8 cellular contexts compared by ENCODE assay signal in genomic region chr1:115829023-115829674, GRCh38. TPM values are rescaled to one million over a fixed set of nuclear protein-coding genes. Genes with fewer than 3 reads are reported as not detected.
DNase-seq lines count a peak whose midpoint lies in the region; ATAC-seq and TF ChIP-seq lines count a peak whose summit lies in the region.

No MANE protein-coding gene starts in this region.

- H3K4me3 Mint-ChIP-seq in activated CD8-positive, alpha-beta memory T cell treated with anti-CD3 and anti-CD28 coated beads, Interleukin-2, amount 10 ng/mL, durations not matched to agents 7 days and 5 days = peak overlapping the region; percentile 56
- H3K4me3 Mint-ChIP-seq in WTC11 = peak overlapping the region; percentile 65

- H3K36me3 Mint-ChIP-seq in activated CD8-positive, alpha-beta memory T cell treated with anti-CD3 and anti-CD28 coated beads, Interleukin-2, amount 10 ng/mL, durations not matched to agents 7 days and 5 days = peaks cover 2% of the 10 kb centered on the region
- H3K36me3 Mint-ChIP-seq in WTC11 = no peaks in the 10 kb centered on the region

- DNase-seq in activated CD8-positive, alpha-beta memory T cell treated with anti-CD3 and anti-CD28 coated beads, Interleukin-2, amount 10 ng/mL, durations not matched to agents 7 days and 5 days = no peak
- DNase-seq in activated CD8-positive, alpha-beta memory T cell treated with anti-CD3 and anti-CD28 coated beads for 24 hours = no peak
- DNase-seq in WTC11 (ENCODE audit: low spot score) = no peak
- peak; percentile 67 for DNase-seq in glomerular visceral epithelial cell (ENCODE audit: extremely low spot score)
- DNase-seq in putamen (ENCODE audit: low spot score) = peak; percentile 72

- CTCF ChIA-PET in activated CD8-positive, alpha-beta memory T cell treated with anti-CD3 and anti-CD28 coated beads, Interleukin-2, amount 10 ng/mL, durations not matched to agents 7 days and 5 days (lab: Charles Lee) = no interaction called here
- CTCF ChIA-PET in WTC11 (lab: Charles Lee) = interaction anchor here (1.4 to 2.3 kb wide), 5 partner anchors 8 to 192 kb away, joined by 3 to 10 read pairs (median 5); no protein-coding TSS in a partner anchor

- no peak for TF ChIP-seq CTCF in WTC11 (IDR thresholded peaks at IDR 0.05)

- H3K27me3 Mint-ChIP-seq in activated CD8-positive, alpha-beta memory T cell treated with anti-CD3 and anti-CD28 coated beads, Interleukin-2, amount 10 ng/mL, durations not matched to agents 7 days and 5 days = peaks cover 59% of the 10 kb centered on the region
- H3K27me3 Mint-ChIP-seq in WTC11 (ENCODE audit: low read depth) = peaks cover 17% of the 10 kb centered on the region

- peaks cover 6% of the 10 kb centered on the region for H3K4me1 Mint-ChIP-seq in activated CD8-positive, alpha-beta memory T cell treated with anti-CD3 and anti-CD28 coated beads, Interleukin-2, amount 10 ng/mL, durations not matched to agents 7 days and 5 days
- H3K4me1 Mint-ChIP-seq in WTC11 = peaks cover 54% of the 10 kb centered on the region

- no peaks in the 10 kb centered on the region for H3K9me3 Mint-ChIP-seq in activated CD8-positive, alpha-beta memory T cell treated with anti-CD3 and anti-CD28 coated beads, Interleukin-2, amount 10 ng/mL, durations not matched to agents 7 days and 5 days (ENCODE audit: low read depth)
- H3K9me3 Mint-ChIP-seq in WTC11 = no peaks in the 10 kb centered on the region

- POLR2A ChIA-PET in WTC11 (lab: Charles Lee) = interaction anchor here (0.6 kb wide), 1 partner anchor 670 kb away, joined by 5 read pairs; no protein-coding TSS in a partner anchor

- ATAC-seq in activated CD8-positive, alpha-beta memory T cell treated with anti-CD3 and anti-CD28 coated beads, Interleukin-2, amount 10 ng/mL, durations not matched to agents 7 days and 5 days = no peak
- no peak for ATAC-seq in WTC11
- no peak for ATAC-seq in HG03460 (IDR thresholded peaks at IDR 0.05; ENCODE audit: unreplicated experiment)
- no peak for ATAC-seq in HG02759 (IDR thresholded peaks at IDR 0.05; ENCODE audit: unreplicated experiment)
- no peak for ATAC-seq in GM21723 (IDR thresholded peaks at IDR 0.05; ENCODE audit: unreplicated experiment)

- H3K27ac Mint-ChIP-seq in activated CD8-positive, alpha-beta memory T cell treated with anti-CD3 and anti-CD28 coated beads, Interleukin-2, amount 10 ng/mL, durations not matched to agents 7 days and 5 days = no peak overlapping the region
- H3K27ac Mint-ChIP-seq in WTC11 = 0 out of 2 replicates have a peak overlapping the region, but pooled peaks have one; percentile 6

TF ChIP-seq in WTC11, 78 proteins besides CTCF, POLR2A, EP300 and RAD21 (continues in another document):
- TF ChIP-seq FOXP1 (CRISPR knock-in tag; IDR thresholded peaks at IDR 0.05; ENCODE audit: borderline replicate concordance) = no peak
- TF ChIP-seq GTF2I (CRISPR knock-in tag; conservative IDR thresholded peaks at IDR 0.05) = no peak
- TF ChIP-seq ETV6 (CRISPR knock-in tag; IDR thresholded peaks at IDR 0.05) = no peak
- TF ChIP-seq AR (CRISPR knock-in tag; IDR thresholded peaks at IDR 0.05) = no peak
- TF ChIP-seq OVOL2 (CRISPR knock-in tag; IDR thresholded peaks at IDR 0.05; ENCODE audit: borderline replicate concordance) = no peak
- TF ChIP-seq MXD4 (CRISPR knock-in tag; IDR thresholded peaks at IDR 0.05; ENCODE audit: borderline replicate concordance) = no peak
- TF ChIP-seq, protein P1, sequence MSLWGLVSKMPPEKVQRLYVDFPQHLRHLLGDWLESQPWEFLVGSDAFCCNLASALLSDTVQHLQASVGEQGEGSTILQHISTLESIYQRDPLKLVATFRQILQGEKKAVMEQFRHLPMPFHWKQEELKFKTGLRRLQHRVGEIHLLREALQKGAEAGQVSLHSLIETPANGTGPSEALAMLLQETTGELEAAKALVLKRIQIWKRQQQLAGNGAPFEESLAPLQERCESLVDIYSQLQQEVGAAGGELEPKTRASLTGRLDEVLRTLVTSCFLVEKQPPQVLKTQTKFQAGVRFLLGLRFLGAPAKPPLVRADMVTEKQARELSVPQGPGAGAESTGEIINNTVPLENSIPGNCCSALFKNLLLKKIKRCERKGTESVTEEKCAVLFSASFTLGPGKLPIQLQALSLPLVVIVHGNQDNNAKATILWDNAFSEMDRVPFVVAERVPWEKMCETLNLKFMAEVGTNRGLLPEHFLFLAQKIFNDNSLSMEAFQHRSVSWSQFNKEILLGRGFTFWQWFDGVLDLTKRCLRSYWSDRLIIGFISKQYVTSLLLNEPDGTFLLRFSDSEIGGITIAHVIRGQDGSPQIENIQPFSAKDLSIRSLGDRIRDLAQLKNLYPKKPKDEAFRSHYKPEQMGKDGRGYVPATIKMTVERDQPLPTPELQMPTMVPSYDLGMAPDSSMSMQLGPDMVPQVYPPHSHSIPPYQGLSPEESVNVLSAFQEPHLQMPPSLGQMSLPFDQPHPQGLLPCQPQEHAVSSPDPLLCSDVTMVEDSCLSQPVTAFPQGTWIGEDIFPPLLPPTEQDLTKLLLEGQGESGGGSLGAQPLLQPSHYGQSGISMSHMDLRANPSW (CRISPR knock-in tag; conservative IDR thresholded peaks at IDR 0.05; ENCODE audit: low read depth) = no peak
- TF ChIP-seq, protein P2, sequence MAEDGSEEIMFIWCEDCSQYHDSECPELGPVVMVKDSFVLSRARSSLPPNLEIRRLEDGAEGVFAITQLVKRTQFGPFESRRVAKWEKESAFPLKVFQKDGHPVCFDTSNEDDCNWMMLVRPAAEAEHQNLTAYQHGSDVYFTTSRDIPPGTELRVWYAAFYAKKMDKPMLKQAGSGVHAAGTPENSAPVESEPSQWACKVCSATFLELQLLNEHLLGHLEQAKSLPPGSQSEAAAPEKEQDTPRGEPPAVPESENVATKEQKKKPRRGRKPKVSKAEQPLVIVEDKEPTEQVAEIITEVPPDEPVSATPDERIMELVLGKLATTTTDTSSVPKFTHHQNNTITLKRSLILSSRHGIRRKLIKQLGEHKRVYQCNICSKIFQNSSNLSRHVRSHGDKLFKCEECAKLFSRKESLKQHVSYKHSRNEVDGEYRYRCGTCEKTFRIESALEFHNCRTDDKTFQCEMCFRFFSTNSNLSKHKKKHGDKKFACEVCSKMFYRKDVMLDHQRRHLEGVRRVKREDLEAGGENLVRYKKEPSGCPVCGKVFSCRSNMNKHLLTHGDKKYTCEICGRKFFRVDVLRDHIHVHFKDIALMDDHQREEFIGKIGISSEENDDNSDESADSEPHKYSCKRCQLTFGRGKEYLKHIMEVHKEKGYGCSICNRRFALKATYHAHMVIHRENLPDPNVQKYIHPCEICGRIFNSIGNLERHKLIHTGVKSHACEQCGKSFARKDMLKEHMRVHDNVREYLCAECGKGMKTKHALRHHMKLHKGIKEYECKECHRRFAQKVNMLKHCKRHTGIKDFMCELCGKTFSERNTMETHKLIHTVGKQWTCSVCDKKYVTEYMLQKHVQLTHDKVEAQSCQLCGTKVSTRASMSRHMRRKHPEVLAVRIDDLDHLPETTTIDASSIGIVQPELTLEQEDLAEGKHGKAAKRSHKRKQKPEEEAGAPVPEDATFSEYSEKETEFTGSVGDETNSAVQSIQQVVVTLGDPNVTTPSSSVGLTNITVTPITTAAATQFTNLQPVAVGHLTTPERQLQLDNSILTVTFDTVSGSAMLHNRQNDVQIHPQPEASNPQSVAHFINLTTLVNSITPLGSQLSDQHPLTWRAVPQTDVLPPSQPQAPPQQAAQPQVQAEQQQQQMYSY (CRISPR knock-in tag; IDR thresholded peaks at IDR 0.05) = no peak
- no peak for TF ChIP-seq TEAD4 (CRISPR knock-in tag; IDR thresholded peaks at IDR 0.05)
- no peak for TF ChIP-seq RORB (CRISPR knock-in tag; IDR thresholded peaks at IDR 0.05)
- no peak for TF ChIP-seq GRHL2 (CRISPR knock-in tag; IDR thresholded peaks at IDR 0.05; ENCODE audit: insufficient replicate concordance, severe bottlenecking)
- TF ChIP-seq, protein P3, sequence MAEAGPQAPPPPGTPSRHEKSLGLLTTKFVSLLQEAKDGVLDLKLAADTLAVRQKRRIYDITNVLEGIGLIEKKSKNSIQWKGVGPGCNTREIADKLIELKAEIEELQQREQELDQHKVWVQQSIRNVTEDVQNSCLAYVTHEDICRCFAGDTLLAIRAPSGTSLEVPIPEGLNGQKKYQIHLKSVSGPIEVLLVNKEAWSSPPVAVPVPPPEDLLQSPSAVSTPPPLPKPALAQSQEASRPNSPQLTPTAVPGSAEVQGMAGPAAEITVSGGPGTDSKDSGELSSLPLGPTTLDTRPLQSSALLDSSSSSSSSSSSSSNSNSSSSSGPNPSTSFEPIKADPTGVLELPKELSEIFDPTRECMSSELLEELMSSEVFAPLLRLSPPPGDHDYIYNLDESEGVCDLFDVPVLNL (CRISPR knock-in tag; IDR thresholded peaks at IDR 0.05; ENCODE audit: borderline replicate concordance, low read depth) = no peak
- no peak for TF ChIP-seq FOXK1 (CRISPR knock-in tag; IDR thresholded peaks at IDR 0.05)
- no peak for TF ChIP-seq ZNF671 (CRISPR knock-in tag; IDR thresholded peaks at IDR 0.05)
- no peak for TF ChIP-seq TCF7 (CRISPR knock-in tag; IDR thresholded peaks at IDR 0.05; ENCODE audit: low read depth)
- no peak for TF ChIP-seq TP53 (CRISPR knock-in tag; IDR thresholded peaks at IDR 0.05)

RNA-seq across cellular contexts. Expression of gene NHLH2, which starts 11.8 kb away (rescaled TPM):
- not detected for total RNA-seq in activated CD8-positive, alpha-beta memory T cell treated with anti-CD3 and anti-CD28 coated beads, Interleukin-2, amount 10 ng/mL, durations not matched to agents 7 days and 5 days
- 1.8 to 4.3 TPM (median 2.2 TPM) in 3 replicates for total RNA-seq in WTC11 (2021)

Comparison
In these comparisons a context has a peak if more than half of its experiments do, and no peak if none do; other contexts are left out.
1. DNase-seq: peak in glomerular visceral epithelial cell (single experiment) and putamen (single experiment); none in activated CD8-positive, alpha-beta memory T cell treated with anti-CD3 and anti-CD28 coated beads, Interleukin-2, amount 10 ng/mL, durations not matched to agents 7 days and 5 days (single experiment), activated CD8-positive, alpha-beta memory T cell treated with anti-CD3 and anti-CD28 coated beads for 24 hours (single experiment) and WTC11 (single experiment).